ENCODE assay signal across 8 cellular contexts in the genomic region with DNA sequence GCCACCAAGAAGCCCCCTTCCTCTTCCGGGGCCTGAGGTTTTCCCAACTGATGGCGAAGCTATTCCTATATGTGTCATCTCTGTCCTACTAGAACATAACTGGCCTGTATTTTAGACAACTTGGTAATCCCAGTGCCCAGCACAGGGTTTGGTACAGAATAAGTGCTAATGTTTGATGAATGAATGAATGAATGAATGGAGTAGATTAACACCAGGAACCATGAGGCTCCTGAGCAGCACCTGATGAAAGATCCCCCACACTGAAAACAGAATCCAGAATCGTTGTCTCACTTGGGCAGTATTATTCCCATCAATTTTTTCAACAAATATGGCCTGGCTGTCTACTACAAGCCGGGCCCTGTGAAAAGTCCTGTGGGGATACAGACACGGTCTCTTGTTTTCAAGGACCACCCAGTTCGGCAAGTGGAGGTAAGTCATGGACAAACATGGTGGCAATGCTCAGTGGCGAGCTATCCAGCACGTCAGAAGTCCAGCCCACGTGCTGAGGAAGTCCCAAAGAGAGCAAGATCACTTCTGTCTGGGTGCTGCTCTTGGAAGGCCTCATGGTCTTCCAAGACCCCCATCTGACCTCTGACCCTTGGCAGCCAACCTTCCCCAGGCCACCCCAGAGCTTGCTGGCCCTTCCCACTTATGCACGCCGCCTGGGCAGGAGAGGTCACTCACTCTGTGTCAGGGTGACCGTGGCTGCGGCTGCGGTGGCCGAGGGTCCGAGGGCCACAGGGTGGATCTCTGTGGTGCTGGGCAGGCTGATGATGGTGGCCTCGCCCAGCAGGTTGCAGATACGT. TPM values are rescaled to one million over a fixed set of nuclear protein-coding genes. Genes with fewer than 3 reads are reported as not detected.
DNase-seq lines count a peak whose midpoint lies in the region; ATAC-seq, FAIRE-seq and TF ChIP-seq lines count a peak whose summit lies in the region.

No MANE protein-coding gene starts in this region.

- no peak for TF ChIP-seq RAD21 in A549 (conservative IDR thresholded peaks at IDR 0.05 in 1 of 2, IDR thresholded peaks at IDR 0.05 in 1 of 2)

- CTCF ChIA-PET in A549 (lab: Yijun Ruan, JAX): interaction anchor here (0.6 to 7.4 kb wide), 12 partner anchors 9 to 384 kb away, joined by 3 to 46 read pairs (median 4); no protein-coding TSS in a partner anchor

- H3K27ac Mint-ChIP-seq in HFFc6: peak overlapping the region; percentile 68

- H3K4me1 ChIP-seq in A549 (peaks cover 23% of the 10 kb centered on the region), mononuclear cell (ENCODE audit: insufficient read depth, low read length) (peaks cover 84% of the 10 kb centered on the region)

- peak overlapping the region; percentile 51 for H3K4me3 ChIP-seq in A549
- H3K4me3 ChIP-seq in mononuclear cell (ENCODE audit: low read length): peak overlapping the region; percentile 96

- TF ChIP-seq EP300 in A549 (IDR thresholded peaks at IDR 0.05): no peak

- POLR2A ChIA-PET in A549 (lab: Yijun Ruan, JAX): interaction anchor here (1.7 to 2.2 kb wide), 2 partner anchors 13 to 86 kb away, joined by 7 to 15 read pairs; partner anchors contain the start of gene EEIG1

- peaks cover 27% of the 10 kb centered on the region for H3K4me1 Mint-ChIP-seq in HFFc6 (ENCODE audit: low read depth)

- no peak for TF ChIP-seq POLR2A in A549 (IDR thresholded peaks at IDR 0.05; ENCODE audit: low read length)

- no peak for TF ChIP-seq CTCF in A549 (IDR thresholded peaks at IDR 0.05)
- TF ChIP-seq CTCF in HFFc6 (IDR thresholded peaks at IDR 0.05): no peak

- no peaks in the 10 kb centered on the region; the same call in 1 of the 2 replicates for H3K27me3 Mint-ChIP-seq in HFFc6 (ENCODE audit: insufficient read depth)

- no peaks in the 10 kb centered on the region for H3K9me3 Mint-ChIP-seq in HFFc6

- 94% methylated on average over 12 of the region's 18 CpGs for WGBS in A549 (ENCODE audit: missing lambda C conversion rate)

- no peaks in the 10 kb centered on the region for H3K27me3 ChIP-seq in mononuclear cell (ENCODE audit: insufficient read depth, low read length)

- peak overlapping the region; percentile 88 for H3K4me2 ChIP-seq in A549

- peak overlapping the region; percentile 76; the same call in 1 of the 2 replicates for H3K4me3 Mint-ChIP-seq in HFFc6

- H3K27ac ChIP-seq in A549 (peak overlapping the region; percentile 86 to 89), cingulate gyrus (ENCODE audit: low read depth, low read length) (peak overlapping the region; percentile 100)

- H3K36me3 Mint-ChIP-seq in HFFc6 (ENCODE audit: low read depth): peaks cover 21% of the 10 kb centered on the region

- H3K9me3 ChIP-seq in A549 (no peaks in the 10 kb centered on the region), mononuclear cell (ENCODE audit: low read depth, low read length) (no peaks in the 10 kb centered on the region)

- ATAC-seq in A549: no peak

- no peak for FAIRE-seq in A549 (lab: Jason Lieb, UNC)

- DNase-seq in A549 (ENCODE audit: low read depth in 1 of 2, low spot score in 1 of 2) (no peak), HFFc6 (no peak), EL (no peak), Kasumi-1 (lab: John Stamatoyannopoulos, UW) (no peak), islet precursor cell (no peak), hippocampal formation (lab: John Stamatoyannopoulos, UW) (no peak)

TF ChIP-seq in A549, 52 proteins besides CTCF, POLR2A, EP300 and RAD21 (continues in another document):
- no peak for TF ChIP-seq PBX3 (IDR thresholded peaks at IDR 0.05)
- TF ChIP-seq CBX8 (IDR thresholded peaks at IDR 0.05): no peak
- TF ChIP-seq, protein P1, sequence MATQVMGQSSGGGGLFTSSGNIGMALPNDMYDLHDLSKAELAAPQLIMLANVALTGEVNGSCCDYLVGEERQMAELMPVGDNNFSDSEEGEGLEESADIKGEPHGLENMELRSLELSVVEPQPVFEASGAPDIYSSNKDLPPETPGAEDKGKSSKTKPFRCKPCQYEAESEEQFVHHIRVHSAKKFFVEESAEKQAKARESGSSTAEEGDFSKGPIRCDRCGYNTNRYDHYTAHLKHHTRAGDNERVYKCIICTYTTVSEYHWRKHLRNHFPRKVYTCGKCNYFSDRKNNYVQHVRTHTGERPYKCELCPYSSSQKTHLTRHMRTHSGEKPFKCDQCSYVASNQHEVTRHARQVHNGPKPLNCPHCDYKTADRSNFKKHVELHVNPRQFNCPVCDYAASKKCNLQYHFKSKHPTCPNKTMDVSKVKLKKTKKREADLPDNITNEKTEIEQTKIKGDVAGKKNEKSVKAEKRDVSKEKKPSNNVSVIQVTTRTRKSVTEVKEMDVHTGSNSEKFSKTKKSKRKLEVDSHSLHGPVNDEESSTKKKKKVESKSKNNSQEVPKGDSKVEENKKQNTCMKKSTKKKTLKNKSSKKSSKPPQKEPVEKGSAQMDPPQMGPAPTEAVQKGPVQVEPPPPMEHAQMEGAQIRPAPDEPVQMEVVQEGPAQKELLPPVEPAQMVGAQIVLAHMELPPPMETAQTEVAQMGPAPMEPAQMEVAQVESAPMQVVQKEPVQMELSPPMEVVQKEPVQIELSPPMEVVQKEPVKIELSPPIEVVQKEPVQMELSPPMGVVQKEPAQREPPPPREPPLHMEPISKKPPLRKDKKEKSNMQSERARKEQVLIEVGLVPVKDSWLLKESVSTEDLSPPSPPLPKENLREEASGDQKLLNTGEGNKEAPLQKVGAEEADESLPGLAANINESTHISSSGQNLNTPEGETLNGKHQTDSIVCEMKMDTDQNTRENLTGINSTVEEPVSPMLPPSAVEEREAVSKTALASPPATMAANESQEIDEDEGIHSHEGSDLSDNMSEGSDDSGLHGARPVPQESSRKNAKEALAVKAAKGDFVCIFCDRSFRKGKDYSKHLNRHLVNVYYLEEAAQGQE (IDR thresholded peaks at IDR 0.05): no peak
- TF ChIP-seq BCL3 (IDR thresholded peaks at IDR 0.05): no peak
- TF ChIP-seq, protein P2, sequence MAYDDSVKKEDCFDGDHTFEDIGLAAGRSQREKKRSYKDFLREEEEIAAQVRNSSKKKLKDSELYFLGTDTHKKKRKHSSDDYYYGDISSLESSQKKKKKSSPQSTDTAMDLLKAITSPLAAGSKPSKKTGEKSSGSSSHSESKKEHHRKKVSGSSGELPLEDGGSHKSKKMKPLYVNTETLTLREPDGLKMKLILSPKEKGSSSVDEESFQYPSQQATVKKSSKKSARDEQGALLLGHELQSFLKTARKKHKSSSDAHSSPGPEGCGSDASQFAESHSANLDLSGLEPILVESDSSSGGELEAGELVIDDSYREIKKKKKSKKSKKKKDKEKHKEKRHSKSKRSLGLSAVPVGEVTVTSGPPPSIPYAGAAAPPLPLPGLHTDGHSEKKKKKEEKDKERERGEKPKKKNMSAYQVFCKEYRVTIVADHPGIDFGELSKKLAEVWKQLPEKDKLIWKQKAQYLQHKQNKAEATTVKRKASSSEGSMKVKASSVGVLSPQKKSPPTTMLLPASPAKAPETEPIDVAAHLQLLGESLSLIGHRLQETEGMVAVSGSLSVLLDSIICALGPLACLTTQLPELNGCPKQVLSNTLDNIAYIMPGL (CRISPR knock-in tag; IDR thresholded peaks at IDR 0.05; ENCODE audit: borderline replicate concordance): no peak
- no peak for TF ChIP-seq RFX5 (IDR thresholded peaks at IDR 0.05)
- no peak for TF ChIP-seq E2F6 (IDR thresholded peaks at IDR 0.05; ENCODE audit: borderline replicate concordance, low read depth)
- no peak for TF ChIP-seq MAZ (IDR thresholded peaks at IDR 0.05; ENCODE audit: borderline replicate concordance, low read depth, low read length)
- TF ChIP-seq RNF2 (IDR thresholded peaks at IDR 0.05; ENCODE audit: borderline replicate concordance, low read depth): no peak
- TF ChIP-seq NR3C1 (IDR thresholded peaks at IDR 0.05): no peak
- no peak for TF ChIP-seq ZC3H11A (IDR thresholded peaks at IDR 0.05)

RNA-seq across cellular contexts. Expression of gene NAIF1, which starts 1.0 kb away (rescaled TPM):
- 6.0 and 7.8 TPM in 2 replicates for polyA plus RNA-seq in A549 (2011; rRNA removed)
- 7.8 and 10.3 TPM in 2 replicates for polyA plus RNA-seq in A549 (2012; cell fraction: cytosol; rRNA removed)
- polyA plus RNA-seq in A549 (2012; cell fraction: nucleus; rRNA removed): 6.8 and 7.3 TPM in 2 replicates
- polyA plus RNA-seq in A549 (2017; fragmentation: RNase III; extraction: RNeasy Plus Mini Kit Qiagen cat#74134 plus additional on column Dnase treatment): 6.8 to 7.6 TPM (median 7.5 TPM) in 3 replicates
- 7.6 and 11.6 TPM in 2 replicates for polyA minus RNA-seq in A549 (2011; rRNA and poly(A)+ RNA removed)
- total RNA-seq in HFFc6 (2021; fragmentation: NEBNext Ultra II Directional; extraction: Animal tissue kit (Norgen Biotek cat#: 25700)): 10 to 100 TPM in 3 of 6 experiments, 1 to 10 TPM in 3; 8.7 to 11.5 (median 9.8) TPM
- total RNA-seq in mononuclear cell: 14.0 TPM

RNA-seq across cellular contexts. Expression of gene SLC25A25, which starts 1.9 kb away (rescaled TPM):
- 7.0 TPM in 2 replicates for polyA plus RNA-seq in A549 (2011; rRNA removed)
- polyA plus RNA-seq in A549 (2012; cell fraction: cytosol; rRNA removed): 8.1 and 9.1 TPM in 2 replicates
- 19.7 and 19.8 TPM in 2 replicates for polyA plus RNA-seq in A549 (2012; cell fraction: nucleus; rRNA removed)
- polyA plus RNA-seq in A549 (2017; fragmentation: RNase III; extraction: RNeasy Plus Mini Kit Qiagen cat#74134 plus additional on column Dnase treatment): 6.5 to 7.0 TPM (median 7.0 TPM) in 3 replicates
- polyA minus RNA-seq in A549 (2011; rRNA and poly(A)+ RNA removed): 6.6 and 7.0 TPM in 2 replicates
- 10 to 100 TPM; 16.5 to 20.7 (median 18.4) TPM for total RNA-seq in HFFc6 (2021; fragmentation: NEBNext Ultra II Directional; extraction: Animal tissue kit (Norgen Biotek cat#: 25700))
- 30.6 TPM for total RNA-seq in mononuclear cell
